ENCODE assay signal across 1 cellular context in the genomic region with DNA sequence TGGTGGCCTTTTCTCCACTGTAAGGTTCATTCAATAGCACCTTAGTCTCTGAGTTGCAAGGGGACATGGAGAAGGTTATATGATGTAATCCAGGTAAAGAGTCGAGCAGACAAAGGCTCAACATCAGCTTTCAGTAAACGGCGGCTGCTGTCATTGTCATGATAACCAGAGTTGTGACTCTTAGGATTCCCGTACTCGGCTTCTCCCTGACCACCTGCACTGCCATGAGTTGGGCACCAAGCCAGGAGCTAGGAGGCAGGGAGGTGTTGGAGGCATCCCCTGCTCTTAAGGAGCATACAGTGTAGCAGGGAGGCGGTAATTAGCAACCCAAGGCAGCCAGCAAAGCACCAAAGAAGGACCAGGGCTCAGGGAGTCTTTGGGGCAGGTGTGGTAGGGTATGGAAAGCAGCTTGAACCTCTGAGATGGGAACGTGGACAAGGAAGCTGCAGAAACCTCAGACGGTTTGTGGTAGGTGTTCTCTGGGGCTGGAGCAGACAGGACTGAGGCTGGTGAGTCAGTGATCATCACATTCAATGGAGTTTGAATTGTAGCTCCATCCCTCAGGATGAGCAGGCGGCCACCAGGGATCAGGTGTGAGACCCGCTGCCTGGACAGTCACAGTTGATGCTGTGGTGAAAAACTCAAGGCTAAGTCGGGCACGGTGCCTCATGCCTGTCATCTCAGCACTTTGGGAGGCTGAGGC.
TF ChIP-seq lines count a peak whose summit lies in the region.

No MANE protein-coding gene starts in this region.

TF ChIP-seq in K562, 482 proteins besides CTCF, POLR2A, EP300 and RAD21:
- TF ChIP-seq, protein P1, sequence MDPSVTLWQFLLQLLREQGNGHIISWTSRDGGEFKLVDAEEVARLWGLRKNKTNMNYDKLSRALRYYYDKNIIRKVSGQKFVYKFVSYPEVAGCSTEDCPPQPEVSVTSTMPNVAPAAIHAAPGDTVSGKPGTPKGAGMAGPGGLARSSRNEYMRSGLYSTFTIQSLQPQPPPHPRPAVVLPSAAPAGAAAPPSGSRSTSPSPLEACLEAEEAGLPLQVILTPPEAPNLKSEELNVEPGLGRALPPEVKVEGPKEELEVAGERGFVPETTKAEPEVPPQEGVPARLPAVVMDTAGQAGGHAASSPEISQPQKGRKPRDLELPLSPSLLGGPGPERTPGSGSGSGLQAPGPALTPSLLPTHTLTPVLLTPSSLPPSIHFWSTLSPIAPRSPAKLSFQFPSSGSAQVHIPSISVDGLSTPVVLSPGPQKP (CRISPR knock-in tag; IDR thresholded peaks at IDR 0.05), result no peak
- peak; percentile 72 for TF ChIP-seq NFIC (IDR thresholded peaks at IDR 0.05)
TF ChIP-seq in K562: peak in this region for 1.
